Comparison of ENCODE assay signal across 8 cellular contexts in the genomic region with DNA sequence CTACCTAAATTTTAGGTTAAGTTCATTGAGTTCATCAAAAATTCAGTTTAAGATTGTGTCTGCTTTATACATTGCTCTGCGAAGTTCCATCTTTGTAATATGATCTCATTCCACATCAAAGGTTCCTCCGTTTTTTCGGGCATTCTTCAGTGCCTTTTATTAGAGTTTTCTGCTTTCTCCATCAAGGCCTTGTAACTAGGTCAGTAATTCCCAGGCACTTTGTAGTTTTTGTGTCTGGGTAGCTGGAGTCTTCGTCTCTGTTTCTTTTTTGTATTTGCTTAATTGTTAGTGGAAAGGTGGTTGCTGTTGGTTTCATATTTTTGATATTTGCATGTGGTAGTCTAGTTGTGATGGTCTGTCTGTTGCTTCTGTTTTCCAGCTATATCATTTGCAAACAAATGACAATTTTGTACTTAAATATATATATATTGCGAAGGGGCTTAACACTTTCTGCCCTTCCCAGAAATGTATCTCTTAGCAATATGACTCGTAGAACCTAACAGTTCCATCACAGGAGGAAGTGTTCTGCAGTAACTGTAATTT.
DNase-seq lines count a peak whose midpoint lies in the region; ATAC-seq and TF ChIP-seq lines count a peak whose summit lies in the region.

No MANE protein-coding gene starts in this region.

- ATAC-seq in GM18909 (IDR thresholded peaks at IDR 0.05; ENCODE audit: poor library complexity, unreplicated experiment) (peak; percentile 35), HG02798 (IDR thresholded peaks at IDR 0.05; ENCODE audit: poor library complexity, unreplicated experiment) (peak; percentile 27), activated B cell treated with CpG ODN at 0.5 μM for 24 hours (ENCODE audit: low read depth) (peak; percentile 13)

- DNase-seq in activated B cell treated with CpG ODN at 0.5 μM for 24 hours (no peak), nephron progenitor cell (no peak), GM13977 (ENCODE audit: low spot score) (no peak), HEK293T (ENCODE audit: extremely low spot score) (no peak), ACHN (no peak)
- DNase-seq in activated effector memory CD4-positive, alpha-beta T cell treated with Interleukin-2 at 50 U/mL for 16 hours, result no peak

- H3K27me3 Mint-ChIP-seq in activated B cell treated with CpG ODN at 0.5 μM for 24 hours, result no peaks in the 10 kb centered on the region
- H3K27me3 Mint-ChIP-seq in nephron progenitor cell (ENCODE audit: low read depth, poor library complexity), result peaks cover 7% of the 10 kb centered on the region

- POLR2A ChIA-PET in activated B cell treated with CpG ODN at 0.5 μM for 24 hours (lab: Charles Lee), result interaction anchor here (0.6 to 2.7 kb wide), 11 partner anchors 27 to 169 kb away, joined by 3 to 27 read pairs (median 4); no protein-coding TSS in a partner anchor
- POLR2A ChIA-PET in HEK293T (lab: Yijun Ruan, JAX), result interaction anchor here (1.0 kb wide), 1 partner anchor 12 kb away, joined by 3 read pairs; no protein-coding TSS in a partner anchor

- CTCF ChIA-PET in activated B cell treated with CpG ODN at 0.5 μM for 24 hours (lab: Charles Lee) (interaction anchor here (0.9 to 1.5 kb wide), 2 partner anchors 32 to 169 kb away, joined by 4 to 8 read pairs; no protein-coding TSS in a partner anchor), HEK293T (lab: Yijun Ruan, JAX) (interaction anchor here (0.6 kb wide), 1 partner anchor 276 kb away, joined by 3 read pairs; no protein-coding TSS in a partner anchor)

- H3K4me3 Mint-ChIP-seq in activated B cell treated with CpG ODN at 0.5 μM for 24 hours (peak overlapping the region; percentile 72), nephron progenitor cell (peak overlapping the region; percentile 19)

- intact Hi-C loops in activated B cell treated with CpG ODN at 0.5 μM for 24 hours (cut with micrococcal nuclease), result loop anchor here (1.0 to 10.0 kb wide), 12 partner anchors 24 to 211 kb away; a partner anchor contains a TSS

- H3K4me1 Mint-ChIP-seq in activated B cell treated with CpG ODN at 0.5 μM for 24 hours (peaks cover 86% of the 10 kb centered on the region), nephron progenitor cell (peaks cover 53% of the 10 kb centered on the region)

- H3K9me3 Mint-ChIP-seq in activated B cell treated with CpG ODN at 0.5 μM for 24 hours (no peaks in the 10 kb centered on the region), nephron progenitor cell (peaks cover 8% of the 10 kb centered on the region)

- peaks cover 21% of the 10 kb centered on the region for H3K36me3 Mint-ChIP-seq in activated B cell treated with CpG ODN at 0.5 μM for 24 hours (ENCODE audit: low read depth)
- peaks cover 35% of the 10 kb centered on the region for H3K36me3 Mint-ChIP-seq in nephron progenitor cell (ENCODE audit: low read depth)

- H3K27ac Mint-ChIP-seq in activated B cell treated with CpG ODN at 0.5 μM for 24 hours (peak overlapping the region; percentile 96), nephron progenitor cell (peak overlapping the region; percentile 49)

- in situ Hi-C loops in GM13977 (cut with MboI; ENCODE audit: low pct_unique_long_range_greater_than_20kb, low sequenced_read_pairs, unreplicated experiment) (no loop called here), ACHN (cut with HindIII; ENCODE audit: low pct_ligation_motif_present, low pct_unique_long_range_greater_than_20kb, low sequenced_read_pairs) (no loop called here)

- TF ChIP-seq CTCF in activated B cell treated with CpG ODN at 0.5 μM for 24 hours (IDR thresholded peaks at IDR 0.05) (no peak), nephron progenitor cell (IDR thresholded peaks at IDR 0.05) (no peak), GM13977 (IDR thresholded peaks at IDR 0.05; ENCODE audit: extremely low read depth, insufficient read depth, missing control alignments) (no peak)

TF ChIP-seq in HEK293T, 16 proteins besides CTCF, POLR2A, EP300 and RAD21:
- TF ChIP-seq FOXA1 (IDR thresholded peaks at IDR 0.05), result no peak
- no peak for TF ChIP-seq ZNF384 (IDR thresholded peaks at IDR 0.05)
- no peak for TF ChIP-seq L3MBTL2 (conservative IDR thresholded peaks at IDR 0.05)
- TF ChIP-seq, protein P1, sequence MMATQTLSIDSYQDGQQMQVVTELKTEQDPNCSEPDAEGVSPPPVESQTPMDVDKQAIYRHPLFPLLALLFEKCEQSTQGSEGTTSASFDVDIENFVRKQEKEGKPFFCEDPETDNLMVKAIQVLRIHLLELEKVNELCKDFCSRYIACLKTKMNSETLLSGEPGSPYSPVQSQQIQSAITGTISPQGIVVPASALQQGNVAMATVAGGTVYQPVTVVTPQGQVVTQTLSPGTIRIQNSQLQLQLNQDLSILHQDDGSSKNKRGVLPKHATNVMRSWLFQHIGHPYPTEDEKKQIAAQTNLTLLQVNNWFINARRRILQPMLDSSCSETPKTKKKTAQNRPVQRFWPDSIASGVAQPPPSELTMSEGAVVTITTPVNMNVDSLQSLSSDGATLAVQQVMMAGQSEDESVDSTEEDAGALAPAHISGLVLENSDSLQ (IDR thresholded peaks at IDR 0.05), result no peak
- no peak for TF ChIP-seq TARDBP (IDR thresholded peaks at IDR 0.05)
- TF ChIP-seq ELF4 (IDR thresholded peaks at IDR 0.05), result no peak
- no peak for TF ChIP-seq FOXM1 (IDR thresholded peaks at IDR 0.05; ENCODE audit: borderline replicate concordance)
